In the genomic region with DNA sequence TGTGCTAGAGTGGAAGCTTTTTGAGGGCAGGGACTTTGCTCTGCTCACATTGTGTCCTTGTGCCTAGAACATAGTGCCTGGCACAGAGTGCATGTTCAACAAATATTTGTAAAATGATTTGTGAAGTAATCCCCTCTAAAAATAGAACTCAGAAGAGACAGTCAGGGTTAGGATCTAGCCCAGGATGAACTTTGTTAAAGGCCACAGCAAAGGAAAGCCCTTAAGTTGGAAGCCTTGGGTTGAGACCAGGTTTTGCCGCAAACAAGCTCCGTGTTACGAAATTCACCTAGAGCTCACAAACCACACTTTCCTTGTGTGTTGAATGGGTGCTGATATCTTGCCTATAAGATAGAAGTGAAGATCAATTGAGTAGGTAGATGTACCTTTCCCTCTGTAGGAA, we compare ENCODE assay signal across 20 cellular contexts.
"Had no signal": no experiment of that assay in that cellular context is flagged by ENCODE, and none has a peak within 500 bp of the region (broad histone marks: within the 10 kb centered on the region; RNA-seq: fewer than 3 reads in every experiment).

No MANE protein-coding gene starts in this region.

- H3K36me3 ChIP-seq: ascending aorta, breast epithelium, lower lobe of right lung, right atrium auricular region, thoracic aorta, upper lobe of right lung had no signal

- H3K9me3 ChIP-seq: ascending aorta, breast epithelium, lower lobe of right lung, right atrium auricular region, thoracic aorta, upper lobe of right lung had no signal

- H3K9me3 Mint-ChIP-seq: activated naive CD4-positive, alpha-beta T cell treated with anti-CD3 and anti-CD28 coated beads, Interleukin-2, amount 50 U/mL, for 24 hours had no signal

- DNase-seq: activated CD4-positive, alpha-beta T cell treated with anti-CD3 and anti-CD28 coated beads for 1 hour; activated CD8-positive, alpha-beta memory T cell treated with anti-CD3 and anti-CD28 coated beads for 24 hours; activated CD8-positive, alpha-beta memory T cell treated with anti-CD3 and anti-CD28 coated beads, Interleukin-2, amount 50 U/mL, for 48 hours; activated gamma-delta T cell; activated T-cell treated with anti-CD3 and anti-CD28 coated beads, Interleukin-2, amount 50 U/mL, for 48 hours; erythroblast; lower lobe of right lung; occipital lobe; posterior cingulate gyrus; small intestine; stimulated activated CD4-positive, alpha-beta T cell treated with anti-CD3 and anti-CD28 coated beads, Interleukin-15, amount 100 ng/mL, for 24 hours; stimulated activated CD4-positive, alpha-beta T cell treated with anti-CD3 and anti-CD28 coated beads, Interleukin-2, amount 100 ng/mL, for 48 hours; T1000; upper lobe of right lung had no signal

- H3K27me3 ChIP-seq: ascending aorta, breast epithelium, right atrium auricular region, upper lobe of right lung had no signal

- ATAC-seq: lower lobe of right lung, upper lobe of right lung had no signal

- H3K27ac Mint-ChIP-seq: activated naive CD4-positive, alpha-beta T cell treated with anti-CD3 and anti-CD28 coated beads, Interleukin-2, amount 50 U/mL, for 24 hours had no signal

- H3K4me3 ChIP-seq: ascending aorta, breast epithelium, coronary artery, lower lobe of right lung, right atrium auricular region, thoracic aorta, upper lobe of right lung had no signal

- H3K27ac ChIP-seq: ascending aorta, breast epithelium, coronary artery, lower lobe of right lung, right atrium auricular region, thoracic aorta, upper lobe of right lung had no signal

- H3K4me3 Mint-ChIP-seq: activated naive CD4-positive, alpha-beta T cell treated with anti-CD3 and anti-CD28 coated beads, Interleukin-2, amount 50 U/mL, for 24 hours had no signal

- H3K36me3 Mint-ChIP-seq: activated naive CD4-positive, alpha-beta T cell treated with anti-CD3 and anti-CD28 coated beads, Interleukin-2, amount 50 U/mL, for 24 hours had no signal
